Comparison of ENCODE assay signal across 21 cellular contexts in genomic region chr2:1621041-1621440, GRCh38.
"Had no signal": no experiment of that assay in that cellular context is flagged by ENCODE, and none has a peak within 500 bp of the region (broad histone marks: within the 10 kb centered on the region; RNA-seq: fewer than 3 reads in every experiment).

No MANE protein-coding gene starts in this region.

- H3K9ac ChIP-seq: neural progenitor cell had no signal

- DNase-seq: activated B cell treated with CpG ODN at 0.5 μM for 24 hours; activated CD4-positive, alpha-beta memory T cell treated with anti-CD3 and anti-CD28 coated beads, Interleukin-2, amount 10 ng/mL, durations not matched to agents 7 days and 5 days; activated CD4-positive, alpha-beta T cell treated with anti-CD3 and anti-CD28 coated beads for 48 hours; activated CD8-positive, alpha-beta memory T cell treated with anti-CD3 and anti-CD28 coated beads, Interleukin-2, amount 10 ng/mL, durations not matched to agents 7 days and 5 days; activated effector memory CD4-positive, alpha-beta T cell treated with anti-CD3 and anti-CD28 coated beads, Interleukin-2, amount 50 U/mL, for 16 hours; activated naive CD4-positive, alpha-beta T cell treated with anti-CD3 and anti-CD28 coated beads, Interleukin-2, amount 10 ng/mL, durations not matched to agents 7 days and 5 days; activated T-cell treated with anti-CD3 and anti-CD28 coated beads for 4 hours; effector memory CD4-positive, alpha-beta T cell; foreskin keratinocyte; left ventricle myocardium inferior; mammary epithelial cell; naive thymus-derived CD8-positive, alpha-beta T cell; right cardiac atrium; stimulated activated CD4-positive, alpha-beta T cell treated with anti-CD3 and anti-CD28 coated beads, Interleukin-1b, Interleukin-23, amount 100 ng/mL, for 48 hours; substantia nigra; T-helper 9 cell had no signal

- H3K79me2 ChIP-seq: hepatocyte had no signal

- H3K9me3 ChIP-seq: left ventricle myocardium inferior, ovary, tibial artery had no signal

- H3K36me3 ChIP-seq: cardiac muscle cell, left ventricle myocardium inferior, neural progenitor cell, ovary, tibial artery had no signal

- ATAC-seq: activated CD8-positive, alpha-beta memory T cell treated with anti-CD3 and anti-CD28 coated beads, Interleukin-2, amount 10 ng/mL, durations not matched to agents 7 days and 5 days; foreskin keratinocyte; naive thymus-derived CD8-positive, alpha-beta T cell; right cardiac atrium had no signal

- H3K27ac ChIP-seq: cardiac muscle cell, foreskin keratinocyte, hepatocyte, left ventricle myocardium inferior, neural progenitor cell, ovary, tibial artery had no signal

- H3K4me3 ChIP-seq: cardiac muscle cell, hepatocyte, left ventricle myocardium inferior, neural progenitor cell, ovary, tibial artery had no signal

- H2AFZ ChIP-seq: hepatocyte, neural progenitor cell had no signal

- H3K4me2 ChIP-seq: hepatocyte, neural progenitor cell had no signal

- H3K27me3 ChIP-seq: cardiac muscle cell, foreskin keratinocyte, hepatocyte, neural progenitor cell, ovary, tibial artery had no signal
